8 cellular contexts compared by ENCODE assay signal in the genomic region with DNA sequence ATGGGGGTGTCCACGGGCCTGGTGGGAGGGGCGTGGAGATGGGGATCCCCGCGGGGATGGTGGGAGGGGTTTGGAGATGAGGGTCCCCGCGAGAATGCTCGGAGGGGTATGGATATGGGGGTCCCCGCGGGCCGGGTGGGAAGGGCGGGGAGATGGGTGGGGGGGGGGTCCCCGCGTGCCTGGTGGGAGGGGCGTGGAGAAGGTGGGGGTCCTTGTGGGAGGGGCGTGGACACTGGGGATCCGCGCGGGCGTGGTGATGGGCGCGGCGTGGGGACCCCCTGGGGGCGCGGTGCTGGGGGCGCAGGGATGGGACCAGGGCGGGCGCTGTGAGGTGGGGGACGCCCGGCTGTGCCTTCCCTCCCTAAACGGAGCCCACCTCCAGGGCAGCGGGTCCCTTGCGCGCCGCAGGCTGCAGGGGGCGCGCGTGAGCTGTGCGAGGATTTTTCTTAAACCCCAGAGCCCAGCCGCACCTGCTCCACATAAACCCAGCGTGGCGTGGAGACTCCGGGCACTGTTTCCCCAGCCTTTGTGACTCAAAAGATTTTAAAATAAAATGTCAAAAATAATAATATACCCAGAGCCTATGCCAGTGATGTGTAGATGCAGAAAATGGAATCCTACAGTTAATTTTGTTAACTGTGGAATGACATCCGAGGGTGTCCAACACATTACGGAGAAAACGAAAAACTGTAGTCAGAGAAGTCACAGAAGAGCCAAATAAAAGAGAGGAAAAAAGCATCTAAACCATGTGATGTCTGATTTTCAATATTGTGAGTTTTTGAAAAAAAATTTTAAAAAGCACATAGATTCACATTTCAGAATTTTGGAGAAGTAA. TPM values are rescaled to one million over a fixed set of nuclear protein-coding genes. Genes with fewer than 3 reads are reported as not detected.
DNase-seq lines count a peak whose midpoint lies in the region; ATAC-seq, FAIRE-seq and TF ChIP-seq lines count a peak whose summit lies in the region.

No MANE protein-coding gene starts in this region.

- peak overlapping the region; percentile 39 for H3K9ac ChIP-seq in Karpas-422 (ENCODE audit: low read length)

- H3K79me2 ChIP-seq in Karpas-422 (ENCODE audit: low read length) = peaks cover 35% of the 10 kb centered on the region

- H3K9me3 ChIP-seq in CD4-positive, alpha-beta memory T cell (ENCODE audit: control insufficient read depth in 1 of 2, low read length in 2 of 2) = no peaks in the 10 kb centered on the region
- H3K9me3 ChIP-seq in Karpas-422 (ENCODE audit: low read length) = no peaks in the 10 kb centered on the region; the same call in 1 of the 2 replicates
- H3K9me3 ChIP-seq in pancreas = no peaks in the 10 kb centered on the region
- H3K9me3 ChIP-seq in transverse colon = no peaks in the 10 kb centered on the region

- no peak for TF ChIP-seq POLR2A in transverse colon (IDR thresholded peaks at IDR 0.05)

- 4 to 7% methylated on average over 23 to 43 of the region's 45 CpGs for WGBS in pancreas, 2 donors
- WGBS in transverse colon (ENCODE audit: low coverage in 1 of 2), 2 donors = 6 to 24% methylated on average over 4 to 19 of the region's 45 CpGs

- H3K4me3 ChIP-seq in CD4-positive, alpha-beta memory T cell (ENCODE audit: low read length in 2 of 2) = peak overlapping the region in 1 of 2 donors; percentile 54
- peak overlapping the region; percentile 48; the same call in 1 of the 2 replicates for H3K4me3 ChIP-seq in Karpas-422 (ENCODE audit: low read length)
- peak overlapping the region; percentile 47 for H3K4me3 ChIP-seq in fibroblast of villous mesenchyme (ENCODE audit: low read depth, low read length)
- H3K4me3 ChIP-seq in pancreas = peak overlapping the region in 2 of 4 donors; percentile 28 to 55
- peak overlapping the region; percentile 18 to 62 (median 42) for H3K4me3 ChIP-seq in transverse colon

- H3K27ac Mint-ChIP-seq in CD4-positive, alpha-beta memory T cell = peak overlapping the region; percentile 78 to 93 (median 88)

- H3K9me2 ChIP-seq in Karpas-422 (replicated peaks; ENCODE audit: insufficient read depth, low read length) = no peaks in the 10 kb centered on the region

- DNase-seq in CD4-positive, alpha-beta memory T cell = peak; percentile 86 to 90 (median 88)
- peak; percentile 97 for DNase-seq in Karpas-422
- peak; percentile 96 for DNase-seq in activated T-cell treated with anti-CD3 and anti-CD28 coated beads, Interleukin-2, amount 50 U/mL, for 1 hour
- DNase-seq in fibroblast of villous mesenchyme (ENCODE audit: low read depth) = peak; percentile 85
- peak; percentile 72 to 96 (median 86) for DNase-seq in pancreas
- peak; percentile 91 for DNase-seq in transverse colon

- peaks cover 43% of the 10 kb centered on the region for H3K4me1 ChIP-seq in CD4-positive, alpha-beta memory T cell (ENCODE audit: insufficient read depth, low read length)
- H3K4me1 ChIP-seq in Karpas-422 (ENCODE audit: low read length) (peaks cover 53% of the 10 kb centered on the region), pancreas (peaks cover 0 to 8% (median 4%) of the 10 kb centered on the region in 3 donors), transverse colon (peaks cover 9 to 25% (median 18%) of the 10 kb centered on the region in 4 donors)

- no peaks in the 10 kb centered on the region for H3K27me3 ChIP-seq in CD4-positive, alpha-beta memory T cell (ENCODE audit: insufficient read depth, low read length)
- H3K27me3 ChIP-seq in Karpas-422 (ENCODE audit: low read length) (no peaks in the 10 kb centered on the region), pancreas (no peaks in the 10 kb centered on the region), transverse colon (no peaks in the 10 kb centered on the region)

- no peaks in the 10 kb centered on the region for H3K27me3 Mint-ChIP-seq in CD4-positive, alpha-beta memory T cell

- FAIRE-seq in pancreas (lab: Jason Lieb, UNC) = no peak

- H3K4me3 Mint-ChIP-seq in CD4-positive, alpha-beta memory T cell = peak overlapping the region; percentile 63 to 80 (median 75)

- H3K36me3 Mint-ChIP-seq in CD4-positive, alpha-beta memory T cell = peaks cover 5 to 12% of the 10 kb centered on the region in 2 donors

- peaks cover 0 to 4% (median under 1%) of the 10 kb centered on the region in 8 donors for H3K9me3 Mint-ChIP-seq in CD4-positive, alpha-beta memory T cell

- CTCF ChIA-PET in CD4-positive, alpha-beta memory T cell (lab: Charles Lee; ENCODE audit: partially characterized antibody) = no interaction called here

- peaks cover 14 to 31% (median 21%) of the 10 kb centered on the region in 4 donors for H3K4me1 Mint-ChIP-seq in CD4-positive, alpha-beta memory T cell

- in situ Hi-C loops in transverse colon (cut with MboI; ENCODE audit: low pct_ligation_motif_present in 1 of 4, low pct_unique_long_range_greater_than_20kb in 1 of 4, low sequenced_read_pairs in 3 of 4) = loop anchor here in 3 of 4 donors (10.0 to 25.0 kb wide), 3 partner anchors 133 to 1158 kb away; a partner anchor contains a TSS

- no peak for TF ChIP-seq EP300 in transverse colon (IDR thresholded peaks at IDR 0.05; ENCODE audit: low read depth)

- intact Hi-C loops in CD4-positive, alpha-beta memory T cell (cut with micrococcal nuclease) = loop anchor here (1.0 to 2.0 kb wide), 13 partner anchors 8 to 1237 kb away; a partner anchor contains a TSS
- intact Hi-C loops in pancreas (cut with DNase I) = no loop called here
- intact Hi-C loops in transverse colon (cut with DNase I; ENCODE audit: low total_unique reads) = loop anchor here (5.0 to 10.0 kb wide), 2 partner anchors 123 to 1141 kb away; no protein-coding TSS in a partner anchor

- TF ChIP-seq CTCF in fibroblast of villous mesenchyme (IDR thresholded peaks at IDR 0.05; ENCODE audit: insufficient read depth, low read depth, low read length) (peak; percentile 97), pancreas (IDR thresholded peaks at IDR 0.05) (peak; percentile 88 to 93 (median 92)), transverse colon (IDR thresholded peaks at IDR 0.05) (peak; percentile 92 to 99 (median 95))

- ATAC-seq in GM21529 (IDR thresholded peaks at IDR 0.05; ENCODE audit: unreplicated experiment) (peak; percentile 46), pancreas (peak; percentile 45 to 64 (median 56)), GM18519 (IDR thresholded peaks at IDR 0.05; ENCODE audit: low FRiP score, unreplicated experiment) (no peak)

- H4K20me1 ChIP-seq in Karpas-422 (ENCODE audit: insufficient read depth, low read depth, low read length) = no peaks in the 10 kb centered on the region

- no peak overlapping the region for H2AFZ ChIP-seq in Karpas-422 (ENCODE audit: low read length)

- peak overlapping the region; percentile 74 for H3K4me2 ChIP-seq in Karpas-422 (ENCODE audit: low read depth, low read length, poor library complexity, severe bottlenecking)

- peak overlapping the region; percentile 81 for H3K27ac ChIP-seq in CD4-positive, alpha-beta memory T cell (ENCODE audit: low read depth, low read length)
- H3K27ac ChIP-seq in Karpas-422 (ENCODE audit: low read length) = peak overlapping the region; percentile 85
- H3K27ac ChIP-seq in pancreas = no peak overlapping the region
- peak overlapping the region; percentile 88 to 100 (median 96) for H3K27ac ChIP-seq in transverse colon

- POLR2A ChIA-PET in CD4-positive, alpha-beta memory T cell (lab: Charles Lee; ENCODE audit: partially characterized antibody) = no interaction called here

- H3K36me3 ChIP-seq in CD4-positive, alpha-beta memory T cell (ENCODE audit: insufficient read depth, low read length) = no peaks in the 10 kb centered on the region
- H3K36me3 ChIP-seq in Karpas-422 (ENCODE audit: insufficient read depth, low read length) = peaks cover 10% of the 10 kb centered on the region
- no peaks in the 10 kb centered on the region for H3K36me3 ChIP-seq in pancreas
- H3K36me3 ChIP-seq in transverse colon = no peaks in the 10 kb centered on the region

RNA-seq across cellular contexts. Expression of a gene that starts 1.5 kb away (rescaled TPM):
- total RNA-seq in CD4-positive, alpha-beta memory T cell = 10 to 100 TPM; 35.9 to 37.9 TPM
- polyA plus RNA-seq in CD4-positive, alpha-beta memory T cell = 10 to 100 TPM; 35.0 to 50.4 TPM
- 18.4 and 51.0 TPM in 2 replicates for total RNA-seq in Karpas-422 (2014; rRNA removed; shearing (Covaris generic); ENCODE audit: low replicate concordance)
- total RNA-seq in fibroblast of villous mesenchyme (16.4 and 23.2 TPM in 2 replicates), pancreas (10 to 100 TPM; 11.2 to 19.4 (median 15.6) TPM), transverse colon (10 to 100 TPM in 3 of 4 donors, 1 to 10 TPM in 1; 3.4 to 20.3 (median 18.4) TPM)
- 10 to 100 TPM; 16.9 to 25.9 TPM for polyA plus RNA-seq in pancreas

Comparison
In these comparisons a context has a peak if more than half of its experiments do, and no peak if none do; other contexts are left out.
1. H3K27ac ChIP-seq: peak in CD4-positive, alpha-beta memory T cell (single experiment), Karpas-422 (single experiment) and transverse colon (4 of 4); none in pancreas (0 of 4).
2. intact Hi-C loops: an anchor here in CD4-positive, alpha-beta memory T cell (1.0 to 2.0 kb wide) and transverse colon (5.0 to 10.0 kb wide); none called in pancreas.
3. Peak in every context shown above with its lines, with median percentiles within 50 percentile points of each other: DNase-seq and CTCF ChIP-seq.